ENCODE assay signal across 1 cellular context in genomic region chr5:52956014-52956413, GRCh38.
TF ChIP-seq lines count a peak whose summit lies in the region.

No MANE protein-coding gene starts in this region.

TF ChIP-seq in GM23338, 12 proteins besides CTCF, POLR2A, EP300 and RAD21 (continued from another document):
- TF ChIP-seq ZNF462 (CRISPR knock-in tag; IDR thresholded peaks at IDR 0.05) (no peak), EZH2 (IDR thresholded peaks at IDR 0.05; ENCODE audit: low read depth, unreplicated experiment) (no peak), ETS1 (IDR thresholded peaks at IDR 0.05) (no peak), ZNF331 (CRISPR knock-in tag; IDR thresholded peaks at IDR 0.05; ENCODE audit: low read depth) (no peak), JUNB (IDR thresholded peaks at IDR 0.05; ENCODE audit: unreplicated experiment) (no peak), POLR2AphosphoS5 (IDR thresholded peaks at IDR 0.05; ENCODE audit: low read depth) (no peak), NANOG (IDR thresholded peaks at IDR 0.05; ENCODE audit: borderline replicate concordance) (no peak), REST (IDR thresholded peaks at IDR 0.05; ENCODE audit: unreplicated experiment) (no peak), CREB1 (CRISPR knock-in tag; IDR thresholded peaks at IDR 0.05; ENCODE audit: low read depth) (no peak), STAT1 (IDR thresholded peaks at IDR 0.05; ENCODE audit: unreplicated experiment) (no peak), ZNF114 (CRISPR knock-in tag; IDR thresholded peaks at IDR 0.05) (no peak)
